10 cellular contexts compared by ENCODE assay signal in genomic region chr1:221839794-221840395, GRCh38.
A peak's percentile ranks its signal among the peaks of the same experiment; 100 is the strongest.
DNase-seq lines count a peak whose midpoint lies in the region; ATAC-seq, FAIRE-seq and TF ChIP-seq lines count a peak whose summit lies in the region.
"Had no signal": no experiment of that assay in that cellular context is flagged by ENCODE, and none has a peak within 500 bp of the region (broad histone marks: within the 10 kb centered on the region; RNA-seq: fewer than 3 reads in every experiment).

No MANE protein-coding gene starts in this region.

- peaks cover 25 to 28% of the 10 kb centered on the region in 2 donors for H3K4me1 Mint-ChIP-seq in effector memory CD8-positive, alpha-beta T cell (ENCODE audit: low read depth in 2 of 2)

- H3K4me3 Mint-ChIP-seq in effector memory CD8-positive, alpha-beta T cell, result peak overlapping the region in 1 of 2 donors; percentile 15

- H3K27ac Mint-ChIP-seq in effector memory CD8-positive, alpha-beta T cell, result peak overlapping the region; percentile 91 to 93

- no peak for FAIRE-seq in A549 (lab: Jason Lieb, UNC)
- FAIRE-seq: islet of Langerhans had no signal

- no peak overlapping the region for H3K4me3 ChIP-seq in A549
- no peak overlapping the region for H3K4me3 ChIP-seq in skeletal muscle cell (ENCODE audit: low read depth, low read length)

- H3K4me2 ChIP-seq in A549, result peak overlapping the region; percentile 48

- CTCF ChIA-PET in A549 (lab: Yijun Ruan, JAX), result interaction anchor here (3.0 kb wide), 1 partner anchor 12 kb away, joined by 11 read pairs; no protein-coding TSS in a partner anchor

- TF ChIP-seq EP300 in A549 (IDR thresholded peaks at IDR 0.05), result peak; percentile 67 to 82; a peak in 3 of 5 replicates

- peaks cover 27% of the 10 kb centered on the region for H3K4me1 ChIP-seq in A549

- peak; percentile 95 to 96 for ATAC-seq in A549
- peak; percentile 85 for ATAC-seq in GM19395 (IDR thresholded peaks at IDR 0.05; ENCODE audit: unreplicated experiment)
- ATAC-seq in HG03460 (IDR thresholded peaks at IDR 0.05; ENCODE audit: unreplicated experiment), result peak; percentile 91
- peak; percentile 96 for ATAC-seq in effector memory CD8-positive, alpha-beta T cell (replicated peaks)

- peak; percentile 75 to 92 for DNase-seq in A549 (ENCODE audit: low read depth in 1 of 2, low spot score in 1 of 2)
- peak; percentile 44 for DNase-seq in activated CD4-positive, alpha-beta T cell treated with anti-CD3 and anti-CD28 coated beads, Interleukin-2, amount 50 U/mL, for 1 hour
- peak; percentile 66 to 74 (median 73) for DNase-seq in effector memory CD8-positive, alpha-beta T cell
- peak; percentile 91 for DNase-seq in skeletal muscle cell (ENCODE audit: low read depth)
- DNase-seq in cerebellar cortex (ENCODE audit: low spot score), result no peak
- no peak for DNase-seq in NCI-H2196 (lab: John Stamatoyannopoulos, UW; ENCODE audit: unreplicated experiment)
- DNase-seq: DND-41 had no signal

- POLR2A ChIA-PET in A549 (lab: Yijun Ruan, JAX), result interaction anchor here (0.5 to 1.0 kb wide), 2 partner anchors 97 to 98 kb away, joined by 3 read pairs; partner anchors contain the start of gene DUSP10

- no peak for TF ChIP-seq CTCF in A549 (IDR thresholded peaks at IDR 0.05)

- TF ChIP-seq POLR2A in A549 (IDR thresholded peaks at IDR 0.05; ENCODE audit: low read length), result no peak

- H3K9me3 Mint-ChIP-seq in effector memory CD8-positive, alpha-beta T cell, result no peaks in the 10 kb centered on the region

- peak in 1 of 2 experiments; percentile 61; a peak in 4 of 5 replicates for TF ChIP-seq RAD21 in A549 (conservative IDR thresholded peaks at IDR 0.05 in 1 of 2, IDR thresholded peaks at IDR 0.05 in 1 of 2)

- H3K27ac ChIP-seq in A549, result peak overlapping the region; percentile 92 to 95

- H3K36me3 Mint-ChIP-seq in effector memory CD8-positive, alpha-beta T cell (ENCODE audit: insufficient read depth), result no peaks in the 10 kb centered on the region

- WGBS in A549 (ENCODE audit: missing lambda C conversion rate), result 13% methylated on average over 6 of the region's 7 CpGs

- H3K9me3 ChIP-seq in A549, result no peaks in the 10 kb centered on the region

- no peaks in the 10 kb centered on the region for H3K27me3 Mint-ChIP-seq in effector memory CD8-positive, alpha-beta T cell

TF ChIP-seq in A549, 52 proteins besides CTCF, POLR2A, EP300 and RAD21 (continues in another document):
- TF ChIP-seq ELK1 (IDR thresholded peaks at IDR 0.05; ENCODE audit: low read depth, low read length) (no peak), NFE2L2 (conservative IDR thresholded peaks at IDR 0.05; ENCODE audit: low read length) (no peak), BHLHE40 (IDR thresholded peaks at IDR 0.05; ENCODE audit: low read depth, low read length) (no peak; the same call in 1 of the 2 replicates), PHF8 (IDR thresholded peaks at IDR 0.05; ENCODE audit: borderline replicate concordance, low read depth) (no peak), CHD4 (IDR thresholded peaks at IDR 0.05; ENCODE audit: borderline replicate concordance) (no peak), HOXB5 (CRISPR knock-in tag; IDR thresholded peaks at IDR 0.05) (peak; percentile 69; the same call in 1 of the 2 replicates), HDAC2 (IDR thresholded peaks at IDR 0.05) (no peak), KDM1A (IDR thresholded peaks at IDR 0.05; ENCODE audit: low read depth) (no peak), PBX3 (IDR thresholded peaks at IDR 0.05) (no peak), E2F6 (IDR thresholded peaks at IDR 0.05; ENCODE audit: borderline replicate concordance, low read depth) (peak; percentile 98), HES2 (IDR thresholded peaks at IDR 0.05) (no peak), SMC3 (IDR thresholded peaks at IDR 0.05) (peak; percentile 44; the same call in 1 of the 3 replicates), MYC (IDR thresholded peaks at IDR 0.05; ENCODE audit: borderline replicate concordance, low read length) (peak; percentile 86), CEBPB (IDR thresholded peaks at IDR 0.05) (peak in 1 of 2 experiments; percentile 72; a peak in 2 of 4 replicates), ZNF302 (CRISPR knock-in tag; IDR thresholded peaks at IDR 0.05) (no peak), JUN (IDR thresholded peaks at IDR 0.05) (peak; percentile 78 to 86; a peak in 4 of 5 replicates), RNF2 (IDR thresholded peaks at IDR 0.05; ENCODE audit: borderline replicate concordance, low read depth) (no peak), FOSB (CRISPR knock-in tag; IDR thresholded peaks at IDR 0.05) (no peak), MAX (IDR thresholded peaks at IDR 0.05) (peak; percentile 98), RFX5 (IDR thresholded peaks at IDR 0.05) (no peak), NPAS2 (CRISPR knock-in tag; IDR thresholded peaks at IDR 0.05; ENCODE audit: borderline replicate concordance) (no peak), CBX2 (IDR thresholded peaks at IDR 0.05; ENCODE audit: borderline replicate concordance, low read depth) (no peak), USF2 (IDR thresholded peaks at IDR 0.05) (peak; percentile 88), MAFK (IDR thresholded peaks at IDR 0.05; ENCODE audit: partially characterized antibody) (no peak), CBX8 (IDR thresholded peaks at IDR 0.05) (no peak), FOXS1 (CRISPR knock-in tag; IDR thresholded peaks at IDR 0.05) (peak; percentile 52; the same call in 1 of the 2 replicates), SREBF2 (IDR thresholded peaks at IDR 0.05) (no peak), MAZ (IDR thresholded peaks at IDR 0.05; ENCODE audit: borderline replicate concordance, low read depth, low read length) (no peak), HMGXB4 (CRISPR knock-in tag; IDR thresholded peaks at IDR 0.05; ENCODE audit: borderline replicate concordance) (no peak), HEYL (CRISPR knock-in tag; IDR thresholded peaks at IDR 0.05) (0 out of 2 replicates have a peak, but pooled peaks have one; percentile 47), TFCP2L1 (CRISPR knock-in tag; IDR thresholded peaks at IDR 0.05) (no peak), NR3C1 (IDR thresholded peaks at IDR 0.05) (no peak), RCOR1 (IDR thresholded peaks at IDR 0.05; ENCODE audit: low read depth, low read length) (no peak), ZFP36 (IDR thresholded peaks at IDR 0.05; ENCODE audit: borderline replicate concordance, partially characterized antibody) (no peak), POLR2AphosphoS2 (conservative IDR thresholded peaks at IDR 0.05; ENCODE audit: low read length) (no peak), KDM5A (IDR thresholded peaks at IDR 0.05) (no peak)

Comparison
In these comparisons a context has a peak if more than half of its experiments do, and no peak if none do; other contexts are left out.
1. DNase-seq: peak in A549 (2 of 2), activated CD4-positive, alpha-beta T cell treated with anti-CD3 and anti-CD28 coated beads, Interleukin-2, amount 50 U/mL, for 1 hour (single experiment), effector memory CD8-positive, alpha-beta T cell (3 of 3) and skeletal muscle cell (single experiment); none in cerebellar cortex (single experiment) and NCI-H2196 (single experiment).
2. Peak in every context shown above with its lines, with median percentiles within 50 percentile points of each other: ATAC-seq.